1 cellular context compared by ENCODE assay signal in the genomic region with DNA sequence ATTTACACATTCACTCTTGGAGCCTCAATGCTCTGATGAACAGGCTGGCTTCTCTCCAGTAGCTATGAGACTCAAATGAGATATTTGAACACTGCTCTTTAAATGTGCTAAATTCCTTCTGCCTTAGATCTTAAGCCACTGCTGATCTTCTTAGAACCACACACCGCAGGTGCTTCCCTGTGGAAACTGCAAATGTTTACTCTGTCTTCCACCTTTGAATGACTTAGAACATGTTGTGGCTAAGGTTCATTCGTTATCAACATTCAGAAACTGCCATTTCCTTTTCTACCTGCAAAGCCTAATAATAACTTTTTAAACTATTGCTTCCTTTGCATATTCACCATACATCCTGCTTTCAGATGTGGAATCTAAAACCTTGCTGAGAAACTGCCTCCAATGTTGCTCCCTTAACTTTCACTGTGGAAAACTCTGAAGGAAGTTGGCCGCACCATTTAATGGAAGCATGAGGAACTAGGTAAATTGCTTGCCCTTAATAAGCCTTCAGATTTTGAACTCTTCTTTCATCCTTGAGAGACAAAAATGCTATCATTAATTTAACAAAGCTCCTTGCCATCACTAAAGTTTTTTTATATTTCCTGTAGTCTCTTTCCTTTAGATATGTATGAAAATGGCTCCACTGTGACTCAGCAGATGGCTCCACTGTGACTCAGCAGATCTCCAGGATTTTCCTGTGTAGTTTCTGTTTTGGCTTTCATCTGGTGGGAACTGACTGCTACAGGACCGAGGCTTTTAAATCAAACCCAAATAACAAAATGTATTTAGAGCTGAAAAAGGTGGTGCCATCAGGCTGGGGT.
TF ChIP-seq lines count a peak whose summit lies in the region.

No MANE protein-coding gene starts in this region.

TF ChIP-seq in K562, 482 proteins besides CTCF, POLR2A, EP300 and RAD21 (continued from another document and continues in another):
- TF ChIP-seq, protein P1, sequence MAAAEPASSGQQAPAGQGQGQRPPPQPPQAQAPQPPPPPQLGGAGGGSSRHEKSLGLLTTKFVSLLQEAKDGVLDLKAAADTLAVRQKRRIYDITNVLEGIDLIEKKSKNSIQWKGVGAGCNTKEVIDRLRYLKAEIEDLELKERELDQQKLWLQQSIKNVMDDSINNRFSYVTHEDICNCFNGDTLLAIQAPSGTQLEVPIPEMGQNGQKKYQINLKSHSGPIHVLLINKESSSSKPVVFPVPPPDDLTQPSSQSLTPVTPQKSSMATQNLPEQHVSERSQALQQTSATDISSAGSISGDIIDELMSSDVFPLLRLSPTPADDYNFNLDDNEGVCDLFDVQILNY (CRISPR knock-in tag; IDR thresholded peaks at IDR 0.05): no peak
- TF ChIP-seq ZEB2 (IDR thresholded peaks at IDR 0.05): no peak
- TF ChIP-seq, protein P2, sequence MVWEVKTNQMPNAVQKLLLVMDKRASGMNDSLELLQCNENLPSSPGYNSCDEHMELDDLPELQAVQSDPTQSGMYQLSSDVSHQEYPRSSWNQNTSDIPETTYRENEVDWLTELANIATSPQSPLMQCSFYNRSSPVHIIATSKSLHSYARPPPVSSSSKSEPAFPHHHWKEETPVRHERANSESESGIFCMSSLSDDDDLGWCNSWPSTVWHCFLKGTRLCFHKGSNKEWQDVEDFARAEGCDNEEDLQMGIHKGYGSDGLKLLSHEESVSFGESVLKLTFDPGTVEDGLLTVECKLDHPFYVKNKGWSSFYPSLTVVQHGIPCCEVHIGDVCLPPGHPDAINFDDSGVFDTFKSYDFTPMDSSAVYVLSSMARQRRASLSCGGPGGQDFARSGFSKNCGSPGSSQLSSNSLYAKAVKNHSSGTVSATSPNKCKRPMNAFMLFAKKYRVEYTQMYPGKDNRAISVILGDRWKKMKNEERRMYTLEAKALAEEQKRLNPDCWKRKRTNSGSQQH (CRISPR knock-in tag; IDR thresholded peaks at IDR 0.05): no peak
- TF ChIP-seq CHD4 (IDR thresholded peaks at IDR 0.05; ENCODE audit: insufficient read depth, insufficient replicate concordance, low read depth, low read length, poor library complexity, severe bottlenecking): no peak
- no peak for TF ChIP-seq MEF2A (IDR thresholded peaks at IDR 0.05; ENCODE audit: control insufficient read depth, low read depth, low read length)
- TF ChIP-seq MCM3 (IDR thresholded peaks at IDR 0.05): no peak
- TF ChIP-seq, protein P3, sequence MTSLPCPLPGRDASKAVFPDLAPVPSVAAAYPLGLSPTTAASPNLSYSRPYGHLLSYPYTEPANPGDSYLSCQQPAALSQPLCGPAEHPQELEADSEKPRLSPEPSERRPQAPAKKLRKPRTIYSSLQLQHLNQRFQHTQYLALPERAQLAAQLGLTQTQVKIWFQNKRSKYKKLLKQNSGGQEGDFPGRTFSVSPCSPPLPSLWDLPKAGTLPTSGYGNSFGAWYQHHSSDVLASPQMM (CRISPR knock-in tag; IDR thresholded peaks at IDR 0.05): no peak
- TF ChIP-seq EP400 (IDR thresholded peaks at IDR 0.05): peak; percentile 12; the same call in 1 of the 2 replicates
- TF ChIP-seq, protein P4, sequence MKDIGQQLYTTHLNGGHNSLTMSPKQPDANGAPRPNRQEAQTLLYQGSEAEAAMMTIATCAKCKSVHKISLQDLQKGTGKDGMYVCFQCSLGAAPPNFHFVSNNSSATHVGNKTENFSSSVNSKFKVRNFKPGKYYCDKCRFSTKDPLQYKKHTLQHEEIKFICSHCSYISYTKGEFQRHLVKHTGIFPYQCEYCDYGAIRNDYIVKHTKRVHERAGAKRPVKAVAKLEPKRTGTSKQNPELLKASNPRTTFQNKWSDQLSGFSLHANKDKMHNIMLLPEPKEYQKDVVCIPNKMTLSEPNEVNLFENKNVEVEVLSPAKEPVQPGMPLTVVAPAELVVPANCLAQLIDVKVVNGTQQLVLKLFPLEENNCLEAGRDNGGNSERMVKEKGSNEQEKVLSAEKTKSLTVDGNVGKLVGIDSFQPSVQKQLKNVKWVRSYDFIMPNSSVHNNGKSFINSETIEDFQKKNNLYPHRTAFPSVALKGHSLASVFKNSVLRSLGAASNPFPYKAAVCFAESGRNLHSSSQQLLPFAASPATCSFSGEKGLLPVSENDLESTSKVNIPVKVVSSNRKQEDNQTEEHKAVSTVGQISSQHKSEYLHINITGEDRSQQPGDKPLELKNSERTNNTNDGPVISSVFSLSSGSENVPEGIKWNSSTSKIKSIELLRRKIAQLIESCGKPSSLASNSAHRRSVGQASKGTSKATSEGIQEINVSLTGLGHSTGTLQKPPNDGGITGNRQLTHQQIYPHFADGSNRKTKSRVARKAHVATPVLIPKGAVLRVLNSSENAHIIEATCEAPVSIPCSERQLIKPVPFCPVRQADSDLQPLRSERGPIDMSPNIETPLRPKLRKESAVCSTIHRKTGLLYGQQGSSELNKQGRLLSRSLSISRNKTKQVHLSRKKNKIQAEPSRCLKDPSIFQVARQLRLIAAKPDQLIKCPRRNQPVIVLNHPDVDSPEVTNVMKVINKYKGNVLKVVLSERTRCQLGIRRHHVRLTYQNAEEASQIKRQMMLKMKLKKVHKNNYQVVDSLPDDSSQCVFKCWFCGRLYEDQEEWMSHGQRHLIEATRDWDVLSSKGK (CRISPR knock-in tag; IDR thresholded peaks at IDR 0.05): no peak
- no peak for TF ChIP-seq ZNF12 (CRISPR knock-in tag; IDR thresholded peaks at IDR 0.05)
- TF ChIP-seq FOS (IDR thresholded peaks at IDR 0.05; ENCODE audit: extremely low read depth, insufficient read length): no peak
- no peak for TF ChIP-seq BRCA1 (IDR thresholded peaks at IDR 0.05)
- no peak for TF ChIP-seq BRCA1 (CRISPR knock-in tag; IDR thresholded peaks at IDR 0.05)
- TF ChIP-seq ZNF143 (CRISPR knock-in tag; IDR thresholded peaks at IDR 0.05): no peak
- TF ChIP-seq, protein P5, sequence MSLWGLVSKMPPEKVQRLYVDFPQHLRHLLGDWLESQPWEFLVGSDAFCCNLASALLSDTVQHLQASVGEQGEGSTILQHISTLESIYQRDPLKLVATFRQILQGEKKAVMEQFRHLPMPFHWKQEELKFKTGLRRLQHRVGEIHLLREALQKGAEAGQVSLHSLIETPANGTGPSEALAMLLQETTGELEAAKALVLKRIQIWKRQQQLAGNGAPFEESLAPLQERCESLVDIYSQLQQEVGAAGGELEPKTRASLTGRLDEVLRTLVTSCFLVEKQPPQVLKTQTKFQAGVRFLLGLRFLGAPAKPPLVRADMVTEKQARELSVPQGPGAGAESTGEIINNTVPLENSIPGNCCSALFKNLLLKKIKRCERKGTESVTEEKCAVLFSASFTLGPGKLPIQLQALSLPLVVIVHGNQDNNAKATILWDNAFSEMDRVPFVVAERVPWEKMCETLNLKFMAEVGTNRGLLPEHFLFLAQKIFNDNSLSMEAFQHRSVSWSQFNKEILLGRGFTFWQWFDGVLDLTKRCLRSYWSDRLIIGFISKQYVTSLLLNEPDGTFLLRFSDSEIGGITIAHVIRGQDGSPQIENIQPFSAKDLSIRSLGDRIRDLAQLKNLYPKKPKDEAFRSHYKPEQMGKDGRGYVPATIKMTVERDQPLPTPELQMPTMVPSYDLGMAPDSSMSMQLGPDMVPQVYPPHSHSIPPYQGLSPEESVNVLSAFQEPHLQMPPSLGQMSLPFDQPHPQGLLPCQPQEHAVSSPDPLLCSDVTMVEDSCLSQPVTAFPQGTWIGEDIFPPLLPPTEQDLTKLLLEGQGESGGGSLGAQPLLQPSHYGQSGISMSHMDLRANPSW (CRISPR knock-in tag; IDR thresholded peaks at IDR 0.05): no peak
- TF ChIP-seq BDP1 (IDR thresholded peaks at IDR 0.05; ENCODE audit: insufficient read depth, insufficient read length): no peak
- TF ChIP-seq, protein P6, sequence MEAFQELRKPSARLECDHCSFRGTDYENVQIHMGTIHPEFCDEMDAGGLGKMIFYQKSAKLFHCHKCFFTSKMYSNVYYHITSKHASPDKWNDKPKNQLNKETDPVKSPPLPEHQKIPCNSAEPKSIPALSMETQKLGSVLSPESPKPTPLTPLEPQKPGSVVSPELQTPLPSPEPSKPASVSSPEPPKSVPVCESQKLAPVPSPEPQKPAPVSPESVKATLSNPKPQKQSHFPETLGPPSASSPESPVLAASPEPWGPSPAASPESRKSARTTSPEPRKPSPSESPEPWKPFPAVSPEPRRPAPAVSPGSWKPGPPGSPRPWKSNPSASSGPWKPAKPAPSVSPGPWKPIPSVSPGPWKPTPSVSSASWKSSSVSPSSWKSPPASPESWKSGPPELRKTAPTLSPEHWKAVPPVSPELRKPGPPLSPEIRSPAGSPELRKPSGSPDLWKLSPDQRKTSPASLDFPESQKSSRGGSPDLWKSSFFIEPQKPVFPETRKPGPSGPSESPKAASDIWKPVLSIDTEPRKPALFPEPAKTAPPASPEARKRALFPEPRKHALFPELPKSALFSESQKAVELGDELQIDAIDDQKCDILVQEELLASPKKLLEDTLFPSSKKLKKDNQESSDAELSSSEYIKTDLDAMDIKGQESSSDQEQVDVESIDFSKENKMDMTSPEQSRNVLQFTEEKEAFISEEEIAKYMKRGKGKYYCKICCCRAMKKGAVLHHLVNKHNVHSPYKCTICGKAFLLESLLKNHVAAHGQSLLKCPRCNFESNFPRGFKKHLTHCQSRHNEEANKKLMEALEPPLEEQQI (IDR thresholded peaks at IDR 0.05): peak; percentile 93
- no peak for TF ChIP-seq SMAD1 (IDR thresholded peaks at IDR 0.05; ENCODE audit: low read depth, low read length, partially characterized antibody)
- TF ChIP-seq, protein P7, sequence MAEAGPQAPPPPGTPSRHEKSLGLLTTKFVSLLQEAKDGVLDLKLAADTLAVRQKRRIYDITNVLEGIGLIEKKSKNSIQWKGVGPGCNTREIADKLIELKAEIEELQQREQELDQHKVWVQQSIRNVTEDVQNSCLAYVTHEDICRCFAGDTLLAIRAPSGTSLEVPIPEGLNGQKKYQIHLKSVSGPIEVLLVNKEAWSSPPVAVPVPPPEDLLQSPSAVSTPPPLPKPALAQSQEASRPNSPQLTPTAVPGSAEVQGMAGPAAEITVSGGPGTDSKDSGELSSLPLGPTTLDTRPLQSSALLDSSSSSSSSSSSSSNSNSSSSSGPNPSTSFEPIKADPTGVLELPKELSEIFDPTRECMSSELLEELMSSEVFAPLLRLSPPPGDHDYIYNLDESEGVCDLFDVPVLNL (CRISPR knock-in tag; IDR thresholded peaks at IDR 0.05; ENCODE audit: low read depth): no peak
- no peak for TF ChIP-seq TCFL5 (CRISPR knock-in tag; conservative IDR thresholded peaks at IDR 0.05)
- TF ChIP-seq CBFB (CRISPR knock-in tag; IDR thresholded peaks at IDR 0.05): no peak
- TF ChIP-seq SRSF3 (IDR thresholded peaks at IDR 0.05; ENCODE audit: insufficient read depth, low read length): no peak
- TF ChIP-seq ZNF507 (tag; conservative IDR thresholded peaks at IDR 0.05): no peak
- TF ChIP-seq, protein P8, sequence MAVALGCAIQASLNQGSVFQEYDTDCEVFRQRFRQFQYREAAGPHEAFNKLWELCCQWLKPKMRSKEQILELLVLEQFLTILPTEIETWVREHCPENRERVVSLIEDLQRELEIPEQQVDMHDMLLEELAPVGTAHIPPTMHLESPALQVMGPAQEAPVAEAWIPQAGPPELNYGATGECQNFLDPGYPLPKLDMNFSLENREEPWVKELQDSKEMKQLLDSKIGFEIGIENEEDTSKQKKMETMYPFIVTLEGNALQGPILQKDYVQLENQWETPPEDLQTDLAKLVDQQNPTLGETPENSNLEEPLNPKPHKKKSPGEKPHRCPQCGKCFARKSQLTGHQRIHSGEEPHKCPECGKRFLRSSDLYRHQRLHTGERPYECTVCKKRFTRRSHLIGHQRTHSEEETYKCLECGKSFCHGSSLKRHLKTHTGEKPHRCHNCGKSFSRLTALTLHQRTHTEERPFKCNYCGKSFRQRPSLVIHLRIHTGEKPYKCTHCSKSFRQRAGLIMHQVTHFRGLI (CRISPR knock-in tag; IDR thresholded peaks at IDR 0.05): no peak
- TF ChIP-seq, protein P9, sequence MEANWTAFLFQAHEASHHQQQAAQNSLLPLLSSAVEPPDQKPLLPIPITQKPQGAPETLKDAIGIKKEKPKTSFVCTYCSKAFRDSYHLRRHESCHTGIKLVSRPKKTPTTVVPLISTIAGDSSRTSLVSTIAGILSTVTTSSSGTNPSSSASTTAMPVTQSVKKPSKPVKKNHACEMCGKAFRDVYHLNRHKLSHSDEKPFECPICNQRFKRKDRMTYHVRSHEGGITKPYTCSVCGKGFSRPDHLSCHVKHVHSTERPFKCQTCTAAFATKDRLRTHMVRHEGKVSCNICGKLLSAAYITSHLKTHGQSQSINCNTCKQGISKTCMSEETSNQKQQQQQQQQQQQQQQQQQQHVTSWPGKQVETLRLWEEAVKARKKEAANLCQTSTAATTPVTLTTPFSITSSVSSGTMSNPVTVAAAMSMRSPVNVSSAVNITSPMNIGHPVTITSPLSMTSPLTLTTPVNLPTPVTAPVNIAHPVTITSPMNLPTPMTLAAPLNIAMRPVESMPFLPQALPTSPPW (CRISPR knock-in tag; IDR thresholded peaks at IDR 0.05): peak; percentile 34; the same call in 1 of the 2 replicates
- no peak for TF ChIP-seq HDAC3 (IDR thresholded peaks at IDR 0.05; ENCODE audit: borderline replicate concordance, partially characterized antibody)
- TF ChIP-seq MAFG (tag; conservative IDR thresholded peaks at IDR 0.05): peak; percentile 99
- TF ChIP-seq PRMT5 (CRISPR knock-in tag; IDR thresholded peaks at IDR 0.05): no peak
- TF ChIP-seq GTF2F1 (IDR thresholded peaks at IDR 0.05; ENCODE audit: low read depth, low read length): no peak
- no peak for TF ChIP-seq SNIP1 (IDR thresholded peaks at IDR 0.05; ENCODE audit: low read depth)
- no peak for TF ChIP-seq IFI16 (CRISPR knock-in tag; IDR thresholded peaks at IDR 0.05)
- TF ChIP-seq ZNF766 (CRISPR knock-in tag; conservative IDR thresholded peaks at IDR 0.05): peak; percentile 73
- no peak for TF ChIP-seq RFX7 (CRISPR knock-in tag; IDR thresholded peaks at IDR 0.05)
- TF ChIP-seq SMAD3 (CRISPR knock-in tag; conservative IDR thresholded peaks at IDR 0.05): no peak
- TF ChIP-seq, protein P10, sequence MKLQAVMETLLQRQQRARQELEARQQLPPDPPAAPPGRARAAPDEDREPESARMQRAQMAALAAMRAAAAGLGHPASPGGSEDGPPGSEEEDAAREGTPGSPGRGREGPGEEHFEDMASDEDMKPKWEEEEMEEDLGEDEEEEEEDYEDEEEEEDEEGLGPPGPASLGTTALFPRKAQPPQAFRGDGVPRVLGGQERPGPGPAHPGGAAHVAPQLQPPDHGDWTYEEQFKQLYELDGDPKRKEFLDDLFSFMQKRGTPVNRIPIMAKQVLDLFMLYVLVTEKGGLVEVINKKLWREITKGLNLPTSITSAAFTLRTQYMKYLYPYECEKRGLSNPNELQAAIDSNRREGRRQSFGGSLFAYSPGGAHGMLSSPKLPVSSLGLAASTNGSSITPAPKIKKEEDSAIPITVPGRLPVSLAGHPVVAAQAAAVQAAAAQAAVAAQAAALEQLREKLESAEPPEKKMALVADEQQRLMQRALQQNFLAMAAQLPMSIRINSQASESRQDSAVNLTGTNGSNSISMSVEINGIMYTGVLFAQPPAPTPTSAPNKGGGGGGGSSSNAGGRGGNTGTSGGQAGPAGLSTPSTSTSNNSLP (IDR thresholded peaks at IDR 0.05; ENCODE audit: borderline replicate concordance, low read depth, low read length): no peak
- no peak for TF ChIP-seq SIRT6 (IDR thresholded peaks at IDR 0.05; ENCODE audit: low read depth, low read length)
- TF ChIP-seq HCFC1 (IDR thresholded peaks at IDR 0.05; ENCODE audit: low read depth, low read length): no peak
- TF ChIP-seq SRSF7 (optimal IDR thresholded peaks at IDR 0.05; ENCODE audit: low read depth, low read length): no peak
- TF ChIP-seq, protein P11, sequence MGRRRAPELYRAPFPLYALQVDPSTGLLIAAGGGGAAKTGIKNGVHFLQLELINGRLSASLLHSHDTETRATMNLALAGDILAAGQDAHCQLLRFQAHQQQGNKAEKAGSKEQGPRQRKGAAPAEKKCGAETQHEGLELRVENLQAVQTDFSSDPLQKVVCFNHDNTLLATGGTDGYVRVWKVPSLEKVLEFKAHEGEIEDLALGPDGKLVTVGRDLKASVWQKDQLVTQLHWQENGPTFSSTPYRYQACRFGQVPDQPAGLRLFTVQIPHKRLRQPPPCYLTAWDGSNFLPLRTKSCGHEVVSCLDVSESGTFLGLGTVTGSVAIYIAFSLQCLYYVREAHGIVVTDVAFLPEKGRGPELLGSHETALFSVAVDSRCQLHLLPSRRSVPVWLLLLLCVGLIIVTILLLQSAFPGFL (CRISPR knock-in tag; IDR thresholded peaks at IDR 0.05): no peak
- peak; percentile 84 for TF ChIP-seq EHMT2 (IDR thresholded peaks at IDR 0.05)
- no peak for TF ChIP-seq CBX8 (IDR thresholded peaks at IDR 0.05; ENCODE audit: borderline replicate concordance, extremely low read depth, low read depth, low read length, poor library complexity, severe bottlenecking)
